ENCODE assay signal across 8 cellular contexts in the genomic region with DNA sequence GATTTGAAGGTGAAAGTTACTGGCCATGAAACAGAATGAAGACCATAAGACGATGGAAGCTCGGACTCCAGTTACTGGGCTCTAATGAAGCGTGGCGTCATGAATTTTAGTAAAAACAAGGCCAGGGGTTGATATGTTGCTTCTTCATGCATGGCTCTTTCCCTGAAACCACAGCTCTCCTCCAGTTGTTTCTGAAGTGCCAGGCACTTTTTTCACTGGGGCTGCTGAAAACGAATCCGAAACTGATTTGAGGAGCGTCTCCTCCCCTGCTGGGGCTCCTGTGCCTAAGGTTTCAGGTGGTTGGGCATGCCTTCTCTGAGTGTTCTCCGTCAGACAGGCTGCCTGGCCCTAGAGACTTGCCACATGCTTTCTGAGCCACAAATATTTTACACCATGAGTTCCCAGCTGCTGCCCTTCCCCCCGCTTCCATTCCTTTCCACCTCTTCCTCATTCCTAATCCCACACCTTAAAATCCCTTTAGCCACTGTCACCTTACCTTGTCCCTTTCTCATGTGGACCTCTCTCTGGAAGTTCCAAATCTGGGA. TPM values are rescaled to one million over a fixed set of nuclear protein-coding genes. Genes with fewer than 3 reads are reported as not detected.
A peak's percentile ranks its signal among the peaks of the same experiment; 100 is the strongest.
DNase-seq lines count a peak whose midpoint lies in the region; ATAC-seq and TF ChIP-seq lines count a peak whose summit lies in the region.

No MANE protein-coding gene starts in this region.

- H2AFZ ChIP-seq in fibroblast of lung (ENCODE audit: low read length) (no peak overlapping the region), parathyroid adenoma (peak overlapping the region; percentile 77)

- no peaks in the 10 kb centered on the region for H3K27me3 ChIP-seq in CD8-positive, alpha-beta T cell (ENCODE audit: insufficient read depth, low read length)
- H3K27me3 ChIP-seq in MG63 (no peaks in the 10 kb centered on the region), fibroblast of lung (ENCODE audit: control insufficient read depth, insufficient read depth, low read length) (no peaks in the 10 kb centered on the region), parathyroid adenoma (ENCODE audit: control insufficient read depth, insufficient read depth, low read length) (no peaks in the 10 kb centered on the region)

- DNase-seq in CD8-positive, alpha-beta T cell: peak; percentile 25 to 74 (median 57)
- DNase-seq in GM20000 (ENCODE audit: low spot score) (peak; percentile 54), MG63 (peak; percentile 40), activated T-cell treated with anti-CD3 and anti-CD28 coated beads for 1 hour (ENCODE audit: low read depth) (peak; percentile 36), fibroblast of lung (ENCODE audit: low read depth in 2 of 2) (peak; percentile 50 to 90), NCI-H524 treated with DMSO at 0.1 percent for 48 hours (lab: John Stamatoyannopoulos, UW) (no peak)

- no peaks in the 10 kb centered on the region for H3K36me3 Mint-ChIP-seq in CD8-positive, alpha-beta T cell

- no peaks in the 10 kb centered on the region for H3K36me3 ChIP-seq in CD8-positive, alpha-beta T cell (ENCODE audit: insufficient read depth, low read length)
- no peaks in the 10 kb centered on the region for H3K36me3 ChIP-seq in MG63
- H3K36me3 ChIP-seq in fibroblast of lung (ENCODE audit: control insufficient read depth, insufficient read depth, low read length): no peaks in the 10 kb centered on the region
- H3K36me3 ChIP-seq in parathyroid adenoma (ENCODE audit: control insufficient read depth, insufficient read depth, low read length): no peaks in the 10 kb centered on the region

- intact Hi-C loops in CD8-positive, alpha-beta T cell (cut with DNase I, micrococcal nuclease): loop anchor here (1.0 to 2.0 kb wide), 3 partner anchors 15 to 16 kb away; partner anchors contain the start of gene CDC27 (in 1 of the 2)

- H3K27ac ChIP-seq in CD8-positive, alpha-beta T cell (ENCODE audit: low read depth, low read length): peak overlapping the region; percentile 48
- H3K27ac ChIP-seq in fibroblast of lung (ENCODE audit: insufficient read depth, low read length) (peak overlapping the region; percentile 8), parathyroid adenoma (peak overlapping the region; percentile 61)

- peak overlapping the region; percentile 73 for H3K4me3 Mint-ChIP-seq in CD8-positive, alpha-beta T cell

- CTCF ChIA-PET in CD8-positive, alpha-beta T cell (lab: Charles Lee): interaction anchor here (0.5 to 1.4 kb wide), 3 partner anchors 14 to 26 kb away, joined by 3 to 4 read pairs (median 3); no protein-coding TSS in a partner anchor

- H3K9ac ChIP-seq in fibroblast of lung (ENCODE audit: insufficient read depth, low read length) (no peak overlapping the region), parathyroid adenoma (no peak overlapping the region)

- peaks cover 31% of the 10 kb centered on the region for H3K4me1 ChIP-seq in CD8-positive, alpha-beta T cell (ENCODE audit: insufficient read depth, low read length)
- H3K4me1 ChIP-seq in fibroblast of lung (ENCODE audit: control insufficient read depth, extremely low read depth, insufficient read depth, low read length) (peaks cover 17% of the 10 kb centered on the region), parathyroid adenoma (peaks cover 24% of the 10 kb centered on the region)

- no peaks in the 10 kb centered on the region for H3K27me3 Mint-ChIP-seq in CD8-positive, alpha-beta T cell (ENCODE audit: low read depth)

- no peaks in the 10 kb centered on the region for H4K20me1 ChIP-seq in fibroblast of lung (ENCODE audit: control insufficient read depth, extremely low read depth, insufficient read depth, low read length)

- TF ChIP-seq CTCF in CD8-positive, alpha-beta T cell (IDR thresholded peaks at IDR 0.05): no peak
- TF ChIP-seq CTCF in GM20000 (IDR thresholded peaks at IDR 0.05; ENCODE audit: extremely low read depth, missing control alignments) (no peak), fibroblast of lung (conservative IDR thresholded peaks at IDR 0.05 in 1 of 2, IDR thresholded peaks at IDR 0.05 in 1 of 2; ENCODE audit: low read depth in 1 of 2, low read length in 2 of 2) (no peak), parathyroid adenoma (IDR thresholded peaks at IDR 0.05) (no peak)

- no peaks in the 10 kb centered on the region for H3K9me3 ChIP-seq in CD8-positive, alpha-beta T cell (ENCODE audit: low read length)
- H3K9me3 ChIP-seq in MG63 (no peaks in the 10 kb centered on the region), fibroblast of lung (ENCODE audit: control insufficient read depth, insufficient read depth, low read depth, low read length) (no peaks in the 10 kb centered on the region), parathyroid adenoma (ENCODE audit: control insufficient read depth, low read length) (no peaks in the 10 kb centered on the region)

- no peaks in the 10 kb centered on the region for H3K9me3 Mint-ChIP-seq in CD8-positive, alpha-beta T cell

- POLR2A ChIA-PET in CD8-positive, alpha-beta T cell (lab: Charles Lee): interaction anchor here (0.6 to 1.8 kb wide), 6 partner anchors 14 to 78 kb away, joined by 3 to 6 read pairs (median 4); partner anchors contain the start of gene CDC27

- peaks cover 49% of the 10 kb centered on the region for H3K4me1 Mint-ChIP-seq in CD8-positive, alpha-beta T cell (ENCODE audit: low read depth)

- peak overlapping the region; percentile 18 for H3K4me3 ChIP-seq in CD8-positive, alpha-beta T cell (ENCODE audit: low read depth, low read length)
- H3K4me3 ChIP-seq in MG63 (no peak overlapping the region), fibroblast of lung (replicated peaks in 1 of 4; ENCODE audit: control extremely low read depth in 1 of 4, insufficient read depth in 1 of 4, low read depth in 3 of 4, low read length in 4 of 4) (no peak overlapping the region), parathyroid adenoma (ENCODE audit: low read depth, low read length) (peak overlapping the region; percentile 6)

- peak; percentile 72 for ATAC-seq in CD8-positive, alpha-beta T cell
- no peak for ATAC-seq in HG03457 (IDR thresholded peaks at IDR 0.05; ENCODE audit: unreplicated experiment)

- peak overlapping the region; percentile 97 for H3K27ac Mint-ChIP-seq in CD8-positive, alpha-beta T cell

- H3K4me2 ChIP-seq in fibroblast of lung (ENCODE audit: extremely low read depth, insufficient read depth, low read length) (peak overlapping the region; percentile 9), parathyroid adenoma (ENCODE audit: low read length) (peak overlapping the region; percentile 55)

- no peaks in the 10 kb centered on the region for H3K79me2 ChIP-seq in fibroblast of lung (ENCODE audit: control insufficient read depth, insufficient read depth, low read length)
- H3K79me2 ChIP-seq in parathyroid adenoma: no peaks in the 10 kb centered on the region

RNA-seq across cellular contexts. Expression of gene MYL4, which starts 3.7 kb away (rescaled TPM):
- not detected for total RNA-seq in CD8-positive, alpha-beta T cell
- total RNA-seq in MG63 (2014; rRNA removed; shearing (Covaris generic); ENCODE audit: low replicate concordance): not detected in 2 replicates
- not detected in 2 replicates for total RNA-seq in fibroblast of lung
- polyA plus RNA-seq in fibroblast of lung: 0.16 and 1.3 TPM in 2 replicates
- polyA plus RNA-seq in fibroblast of lung (2012): 1.4 TPM in 1 of 2 replicates, not detected in the other
- polyA minus RNA-seq in fibroblast of lung (ENCODE audit: low replicate concordance): not detected in 2 replicates

RNA-seq across cellular contexts. Expression of gene CDC27, which starts 16.4 kb away (rescaled TPM):
- 10 to 100 TPM; 44.5 to 48.6 TPM for total RNA-seq in CD8-positive, alpha-beta T cell
- 117 and 128 TPM in 2 replicates for total RNA-seq in MG63 (2014; rRNA removed; shearing (Covaris generic); ENCODE audit: low replicate concordance)
- 81.9 and 106 TPM in 2 replicates for total RNA-seq in fibroblast of lung
- polyA plus RNA-seq in fibroblast of lung: 137 TPM in 2 replicates
- polyA plus RNA-seq in fibroblast of lung (2012): 81.6 and 85.5 TPM in 2 replicates
- 71.1 and 102 TPM in 2 replicates for polyA minus RNA-seq in fibroblast of lung (ENCODE audit: low replicate concordance)

RNA-seq across cellular contexts. Expression of gene ITGB3, which starts 48.1 kb away (rescaled TPM):
- total RNA-seq in CD8-positive, alpha-beta T cell: not detected
- total RNA-seq in MG63 (2014; rRNA removed; shearing (Covaris generic); ENCODE audit: low replicate concordance): 12.1 and 13.6 TPM in 2 replicates
- total RNA-seq in fibroblast of lung: 13.1 and 22.0 TPM in 2 replicates
- polyA plus RNA-seq in fibroblast of lung: 10.4 and 23.3 TPM in 2 replicates
- 7.3 and 17.8 TPM in 2 replicates for polyA plus RNA-seq in fibroblast of lung (2012)
- polyA minus RNA-seq in fibroblast of lung (ENCODE audit: low replicate concordance): 20.0 and 45.1 TPM in 2 replicates

Comparison
In these comparisons a context has a peak if more than half of its experiments do, and no peak if none do; other contexts are left out.
1. H3K27ac ChIP-seq: peak in every context shown above with its lines; median percentile 61 in parathyroid adenoma; 48 in CD8-positive, alpha-beta T cell; 8 in fibroblast of lung.
2. H3K4me3 ChIP-seq: peak in CD8-positive, alpha-beta T cell (single experiment) and parathyroid adenoma (single experiment); none in MG63 (single experiment) and fibroblast of lung (0 of 4).
3. RNA of gene ITGB3, which starts 48.1 kb away (total RNA-seq): 13.1 to 22.0 TPM in fibroblast of lung and 12.1 to 13.6 TPM in MG63; not detected in CD8-positive, alpha-beta T cell; every median in the first group is over 10 times any median in the second.